ENCODE assay signal across 25 cellular contexts in the genomic region with DNA sequence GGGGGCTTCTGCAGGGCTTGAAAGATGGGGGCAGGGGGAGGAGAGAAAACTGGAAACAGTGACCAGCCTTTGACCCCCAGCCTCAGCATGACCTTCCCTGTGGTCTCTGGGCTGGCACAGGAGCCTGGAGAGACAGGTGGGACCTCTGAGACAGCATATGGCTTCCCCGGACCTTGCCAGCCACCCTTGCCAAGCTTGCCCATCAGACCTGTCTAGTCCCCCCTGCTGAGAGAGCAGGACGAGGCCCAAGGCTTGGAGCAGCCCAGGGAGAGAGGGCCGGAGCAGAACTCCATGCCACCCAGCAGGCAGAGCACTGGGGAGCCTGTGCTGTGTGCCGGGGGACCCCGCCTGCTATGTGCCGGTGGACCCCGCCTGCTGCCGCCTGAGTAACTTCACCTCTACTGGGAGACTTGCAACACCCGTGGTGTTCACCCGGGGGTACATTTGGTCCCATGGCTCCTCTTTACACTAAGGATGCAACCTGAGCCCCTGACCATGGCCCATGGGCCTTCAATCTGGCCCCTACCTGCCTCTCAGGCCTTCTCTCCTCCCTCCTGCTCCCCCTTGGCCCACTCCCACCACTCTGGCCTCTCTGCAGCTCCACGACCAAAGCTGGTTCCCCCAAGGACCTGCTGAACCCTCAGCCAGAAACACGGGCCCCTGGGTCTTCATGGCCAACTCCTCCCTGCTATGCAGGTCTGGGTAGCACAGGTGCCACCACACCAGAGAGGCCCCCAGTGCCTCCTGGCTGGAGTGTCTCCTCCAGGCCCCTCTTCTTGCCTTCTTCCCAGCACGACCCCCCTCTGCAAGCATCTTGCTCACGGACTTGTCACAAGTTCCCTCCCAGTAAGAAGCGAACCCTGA. TPM values are rescaled to one million over a fixed set of nuclear protein-coding genes. Genes with fewer than 3 reads are reported as not detected.
DNase-seq lines count a peak whose midpoint lies in the region; ATAC-seq and TF ChIP-seq lines count a peak whose summit lies in the region.
"Had no signal": no experiment of that assay in that cellular context is flagged by ENCODE, and none has a peak within 500 bp of the region (broad histone marks: within the 10 kb centered on the region; RNA-seq: fewer than 3 reads in every experiment).

No MANE protein-coding gene starts in this region.

- H3K9me3 ChIP-seq in spleen (no peaks in the 10 kb centered on the region), osteoblast (ENCODE audit: low read depth, low read length) (no peaks in the 10 kb centered on the region)
- H3K9me3 ChIP-seq: prostate gland had no signal

- WGBS in spleen, 5 donors = 85 to 91% (median 89%) methylated on average over 11 to 15 of the region's 15 CpGs

- H4K20me1 ChIP-seq in osteoblast (ENCODE audit: insufficient read depth, low read length) = no peaks in the 10 kb centered on the region

- no peak overlapping the region for H2AFZ ChIP-seq in osteoblast (ENCODE audit: low read length)

- no peaks in the 10 kb centered on the region for H3K36me3 Mint-ChIP-seq in activated T-cell treated with anti-CD3 and anti-CD28 coated beads, Interleukin-2, amount 50 U/mL, for 24 hours (ENCODE audit: low read depth)
- H3K36me3 Mint-ChIP-seq: activated naive CD4-positive, alpha-beta T cell treated with anti-CD3 and anti-CD28 coated beads, Interleukin-2, amount 50 U/mL, for 72 hours; CD4-positive, CD25-positive, alpha-beta regulatory T cell had no signal

- H3K4me1 ChIP-seq in spleen (no peaks in the 10 kb centered on the region), osteoblast (ENCODE audit: insufficient read depth, low read length) (peaks cover 32% of the 10 kb centered on the region)
- H3K4me1 ChIP-seq: prostate gland had no signal

- H3K36me3 ChIP-seq in spleen = no peaks in the 10 kb centered on the region
- no peaks in the 10 kb centered on the region for H3K36me3 ChIP-seq in osteoblast (ENCODE audit: insufficient read depth, low read length)
- H3K36me3 ChIP-seq: prostate gland had no signal

- H3K4me3 ChIP-seq in spleen (no peak overlapping the region), osteoblast (ENCODE audit: insufficient read depth, low read length) (no peak overlapping the region)
- H3K4me3 ChIP-seq: dorsolateral prefrontal cortex, prostate gland, skin epidermis had no signal

- intact Hi-C loops in spleen (cut with DNase I; ENCODE audit: low total_unique reads) = no loop called here

- no peaks in the 10 kb centered on the region for H3K27me3 ChIP-seq in spleen (replicated peaks in 1 of 7)
- H3K27me3 ChIP-seq in osteoblast (ENCODE audit: insufficient read depth, low read length) = no peaks in the 10 kb centered on the region
- H3K27me3 ChIP-seq: dorsolateral prefrontal cortex had no signal

- no peaks in the 10 kb centered on the region for H3K4me1 Mint-ChIP-seq in activated T-cell treated with anti-CD3 and anti-CD28 coated beads, Interleukin-2, amount 50 U/mL, for 24 hours (ENCODE audit: low read depth)

- TF ChIP-seq CTCF in spleen (IDR thresholded peaks at IDR 0.05 in 8 of 11, conservative IDR thresholded peaks at IDR 0.05 in 3 of 11) (no peak), osteoblast (IDR thresholded peaks at IDR 0.05; ENCODE audit: extremely low read depth, low read depth, low read length) (no peak)

- H3K27ac ChIP-seq in spleen (no peak overlapping the region), osteoblast (ENCODE audit: low read depth, low read length) (no peak overlapping the region)
- H3K27ac ChIP-seq: dorsolateral prefrontal cortex, prostate gland, skin epidermis had no signal

- no peak overlapping the region for H3K4me2 ChIP-seq in osteoblast (ENCODE audit: insufficient read depth, low read length)

- no peak overlapping the region for H3K4me3 Mint-ChIP-seq in activated T-cell treated with anti-CD3 and anti-CD28 coated beads, Interleukin-2, amount 50 U/mL, for 24 hours
- H3K4me3 Mint-ChIP-seq: CD4-positive, CD25-positive, alpha-beta regulatory T cell; stimulated activated naive CD8-positive, alpha-beta T cell treated with anti-CD3 and anti-CD28 coated beads, Interleukin-15, Interleukin-2, amounts not matched to agents 100 ng/mL and 50 ng/mL, for 24 hours; T-helper 2 cell treated with Interferon-gamma antibody and Interleukin-4, amounts not matched to agents 5 μg/mL and 100 μg/mL, for 36 hours had no signal

- TF ChIP-seq POLR2A in spleen (IDR thresholded peaks at IDR 0.05) = no peak

- DNase-seq in activated T-cell treated with anti-CD3 and anti-CD28 coated beads, Interleukin-2, amount 50 U/mL, for 24 hours = peak; percentile 7
- no peak for DNase-seq in activated T-cell treated with anti-CD3 and anti-CD28 coated beads for 4 hours
- DNase-seq in cerebellum (ENCODE audit: low spot score) = peak; percentile 83
- peak; percentile 65 for DNase-seq in mesenteric fat pad (ENCODE audit: low spot score)
- DNase-seq in spleen = peak; percentile 68
- DNase-seq in germinal center (ENCODE audit: low spot score) = no peak
- no peak for DNase-seq in osteoblast (ENCODE audit: insufficient read length, low spot score, missing footprints)
- DNase-seq: 8988T; activated CD4-positive, alpha-beta T cell treated with anti-CD3 and anti-CD28 coated beads for 4 hours; aorta; CD4-positive, CD25-positive, alpha-beta regulatory T cell; GOT3; Kasumi-1; kidney glomerular epithelial cell; mammary epithelial cell; NCI-H187; NCI-H526; SHP77 had no signal

- no peaks in the 10 kb centered on the region for H3K79me2 ChIP-seq in osteoblast (ENCODE audit: insufficient read depth, low read length)

- no peak overlapping the region for H3K27ac Mint-ChIP-seq in activated T-cell treated with anti-CD3 and anti-CD28 coated beads, Interleukin-2, amount 50 U/mL, for 24 hours
- H3K27ac Mint-ChIP-seq: activated naive CD4-positive, alpha-beta T cell treated with anti-CD3 and anti-CD28 coated beads, Interleukin-2, amount 50 U/mL, for 72 hours; CD4-positive, CD25-positive, alpha-beta regulatory T cell; stimulated activated naive CD8-positive, alpha-beta T cell treated with anti-CD3 and anti-CD28 coated beads, Interleukin-15, Interleukin-2, amounts not matched to agents 100 ng/mL and 50 ng/mL, for 24 hours; T-helper 2 cell treated with Interferon-gamma antibody and Interleukin-4, amounts not matched to agents 5 μg/mL and 100 μg/mL, for 36 hours had no signal

- H3K9me3 Mint-ChIP-seq in activated T-cell treated with anti-CD3 and anti-CD28 coated beads, Interleukin-2, amount 50 U/mL, for 24 hours = no peaks in the 10 kb centered on the region
- H3K9me3 Mint-ChIP-seq: activated naive CD4-positive, alpha-beta T cell treated with anti-CD3 and anti-CD28 coated beads, Interleukin-2, amount 50 U/mL, for 72 hours; stimulated activated naive CD8-positive, alpha-beta T cell treated with anti-CD3 and anti-CD28 coated beads, Interleukin-15, Interleukin-2, amounts not matched to agents 100 ng/mL and 50 ng/mL, for 24 hours; T-helper 2 cell treated with Interferon-gamma antibody and Interleukin-4, amounts not matched to agents 5 μg/mL and 100 μg/mL, for 36 hours had no signal

- H3K27me3 Mint-ChIP-seq in activated T-cell treated with anti-CD3 and anti-CD28 coated beads, Interleukin-2, amount 50 U/mL, for 24 hours = no peaks in the 10 kb centered on the region
- H3K27me3 Mint-ChIP-seq: CD4-positive, CD25-positive, alpha-beta regulatory T cell; stimulated activated naive CD8-positive, alpha-beta T cell treated with anti-CD3 and anti-CD28 coated beads, Interleukin-15, Interleukin-2, amounts not matched to agents 100 ng/mL and 50 ng/mL, for 24 hours had no signal

- no peak for ATAC-seq in GM18873 (IDR thresholded peaks at IDR 0.05; ENCODE audit: low FRiP score, unreplicated experiment)
- ATAC-seq: activated naive CD4-positive, alpha-beta T cell treated with anti-CD3 and anti-CD28 coated beads, Interleukin-2, amount 50 U/mL, for 72 hours had no signal

RNA-seq across cellular contexts. Expression of gene SLC41A3, which starts 21.1 kb away (rescaled TPM):
- total RNA-seq in cerebellum (46.5 TPM), mesenteric fat pad (35.7 TPM), spleen (10 to 100 TPM; 28.9 to 43.7 (median 35.7) TPM), osteoblast (41.5 and 59.4 TPM in 2 replicates)
- 10 to 100 TPM; 16.3 to 19.9 (median 19.4) TPM for polyA plus RNA-seq in spleen

Comparison
In these comparisons a context has a peak if more than half of its experiments do, and no peak if none do; other contexts are left out.
1. DNase-seq: peak in activated T-cell treated with anti-CD3 and anti-CD28 coated beads, Interleukin-2, amount 50 U/mL, for 24 hours (single experiment), cerebellum (single experiment), mesenteric fat pad (single experiment) and spleen (single experiment); none in activated T-cell treated with anti-CD3 and anti-CD28 coated beads for 4 hours (single experiment), germinal center (single experiment) and osteoblast (single experiment).